8 cellular contexts compared by ENCODE assay signal in genomic region chr22:41021655-41022454, GRCh38.
DNase-seq lines count a peak whose midpoint lies in the region; ATAC-seq and TF ChIP-seq lines count a peak whose summit lies in the region.

No MANE protein-coding gene starts in this region.

- DNase-seq in Caco-2 (peak; percentile 75 to 84), LNCaP clone FGC (ENCODE audit: low read depth) (no peak), astrocyte of the hippocampus (ENCODE audit: low read depth, low spot score) (peak; percentile 71), iPS DF 6.9 (ENCODE audit: low read depth, low spot score) (no peak), skeletal muscle cell (ENCODE audit: low read depth) (no peak)

- TF ChIP-seq CTCF in Caco-2 (IDR thresholded peaks at IDR 0.05; ENCODE audit: insufficient read depth in 1 of 2, low read depth in 1 of 2, low read length in 1 of 2, severe bottlenecking in 1 of 2, unreplicated experiment in 1 of 2) (no peak), LNCaP clone FGC (IDR thresholded peaks at IDR 0.05; ENCODE audit: control insufficient read depth, extremely low read depth, insufficient read depth) (no peak)

- H3K4me3 Mint-ChIP-seq in Caco-2 (ENCODE audit: unreplicated experiment) = peak overlapping the region; percentile 99
- H3K4me3 Mint-ChIP-seq in T-helper 1 cell treated with Interleukin-12 subunit alpha and Interleukin-12 subunit beta and Interleukin-4 antibody, amounts not matched to agents 30 μg/mL and 1 μg/mL, for 36 hours = peak overlapping the region; percentile 96

- peak overlapping the region; percentile 81 for H3K4me3 ChIP-seq in Caco-2 (ENCODE audit: low read depth, low read length)
- H3K4me3 ChIP-seq in LNCaP clone FGC (ENCODE audit: low read depth, low read length) = peak overlapping the region; percentile 59
- peak overlapping the region; percentile 48; the same call in 1 of the 2 replicates for H3K4me3 ChIP-seq in iPS DF 6.9 (ENCODE audit: low read length)
- H3K4me3 ChIP-seq in skeletal muscle cell (ENCODE audit: low read depth, low read length) = peak overlapping the region; percentile 62

- H3K36me3 ChIP-seq in Caco-2 (ENCODE audit: control insufficient read depth, insufficient read depth, low read length) (no peaks in the 10 kb centered on the region), iPS DF 6.9 (ENCODE audit: control insufficient read depth, insufficient read depth, low read length) (no peaks in the 10 kb centered on the region)

- H3K9me3 Mint-ChIP-seq in Caco-2 (ENCODE audit: unreplicated experiment) = no peaks in the 10 kb centered on the region
- H3K9me3 Mint-ChIP-seq in T-helper 1 cell treated with Interleukin-12 subunit alpha and Interleukin-12 subunit beta and Interleukin-4 antibody, amounts not matched to agents 30 μg/mL and 1 μg/mL, for 36 hours = no peaks in the 10 kb centered on the region

- CTCF ChIA-PET in Caco-2 (lab: Charles Lee) = interaction anchor here (0.5 to 1.0 kb wide), 6 partner anchors 15 to 145 kb away, joined by 3 to 6 read pairs (median 4); no protein-coding TSS in a partner anchor

- intact Hi-C loops in Caco-2 (cut with micrococcal nuclease; ENCODE audit: unreplicated experiment) = loop anchor here (1.0 kb wide), 2 partner anchors 69 to 71 kb away; partner anchors contain the start of gene RBX1

- POLR2A ChIA-PET in Caco-2 (lab: Charles Lee) = interaction anchor here (0.6 to 3.4 kb wide), 14 partner anchors 9 to 226 kb away, joined by 3 to 45 read pairs (median 8); partner anchors contain the start of genes EP300 and RBX1

- no peak overlapping the region for H3K27ac ChIP-seq in iPS DF 6.9 (ENCODE audit: low read length)

- peak; percentile 69 for ATAC-seq in GM21423 (IDR thresholded peaks at IDR 0.05; ENCODE audit: unreplicated experiment)
- no peak for ATAC-seq in GM21786 (IDR thresholded peaks at IDR 0.05; ENCODE audit: unreplicated experiment)

- BruUV-seq in Caco-2 (replicated peaks; lab: Mats Ljungman, UMichigan) = no TSS peak

- H3K4me1 ChIP-seq in Caco-2 = peaks cover 4% of the 10 kb centered on the region; the same call in 1 of the 2 replicates
- 0 out of 2 replicates have a peak, but pooled peaks cover 1% of the 10 kb centered on the region for H3K4me1 ChIP-seq in iPS DF 6.9 (ENCODE audit: control insufficient read depth, insufficient read depth, low read length)

- H3K27me3 Mint-ChIP-seq in Caco-2 (ENCODE audit: insufficient read depth, unreplicated experiment) = no peaks in the 10 kb centered on the region
- H3K27me3 Mint-ChIP-seq in T-helper 1 cell treated with Interleukin-12 subunit alpha and Interleukin-12 subunit beta and Interleukin-4 antibody, amounts not matched to agents 30 μg/mL and 1 μg/mL, for 36 hours (ENCODE audit: low read depth) = peaks cover 16% of the 10 kb centered on the region

- H3K27me3 ChIP-seq in Caco-2 (replicated peaks; ENCODE audit: control insufficient read depth, insufficient read depth, low read length) (no peaks in the 10 kb centered on the region; the same call in 1 of the 2 replicates), iPS DF 6.9 (ENCODE audit: control insufficient read depth, insufficient read depth, low read length) (no peaks in the 10 kb centered on the region)

- H3K9me3 ChIP-seq in Caco-2 (no peaks in the 10 kb centered on the region), iPS DF 6.9 (ENCODE audit: control insufficient read depth, insufficient read depth, low read length) (no peaks in the 10 kb centered on the region)

- no CpG with 5 or more reads among the region's 84 CpGs for WGBS in iPS DF 6.9 (ENCODE audit: insufficient coverage, insufficient read length)

- peaks cover 25% of the 10 kb centered on the region for H3K36me3 Mint-ChIP-seq in Caco-2 (ENCODE audit: insufficient read depth, unreplicated experiment)
- H3K36me3 Mint-ChIP-seq in T-helper 1 cell treated with Interleukin-12 subunit alpha and Interleukin-12 subunit beta and Interleukin-4 antibody, amounts not matched to agents 30 μg/mL and 1 μg/mL, for 36 hours (ENCODE audit: low read depth) = peaks cover 2% of the 10 kb centered on the region

- peaks cover 15% of the 10 kb centered on the region for H3K4me1 Mint-ChIP-seq in Caco-2 (ENCODE audit: low read depth, unreplicated experiment)
- peaks cover 12% of the 10 kb centered on the region for H3K4me1 Mint-ChIP-seq in T-helper 1 cell treated with Interleukin-12 subunit alpha and Interleukin-12 subunit beta and Interleukin-4 antibody, amounts not matched to agents 30 μg/mL and 1 μg/mL, for 36 hours (ENCODE audit: low read depth)

- H3K27ac Mint-ChIP-seq in Caco-2 (ENCODE audit: unreplicated experiment) = peak overlapping the region; percentile 100
- H3K27ac Mint-ChIP-seq in T-helper 1 cell treated with Interleukin-12 subunit alpha and Interleukin-12 subunit beta and Interleukin-4 antibody, amounts not matched to agents 30 μg/mL and 1 μg/mL, for 36 hours = peak overlapping the region; percentile 96

Comparison
In these comparisons a context has a peak if more than half of its experiments do, and no peak if none do; other contexts are left out.
1. DNase-seq: peak in Caco-2 (2 of 2) and astrocyte of the hippocampus (single experiment); none in LNCaP clone FGC (single experiment), iPS DF 6.9 (single experiment) and skeletal muscle cell (single experiment).
2. Peak in every context shown above with its lines, with median percentiles within 50 percentile points of each other: H3K4me3 ChIP-seq.